ENCODE assay signal across 1 cellular context in the genomic region with DNA sequence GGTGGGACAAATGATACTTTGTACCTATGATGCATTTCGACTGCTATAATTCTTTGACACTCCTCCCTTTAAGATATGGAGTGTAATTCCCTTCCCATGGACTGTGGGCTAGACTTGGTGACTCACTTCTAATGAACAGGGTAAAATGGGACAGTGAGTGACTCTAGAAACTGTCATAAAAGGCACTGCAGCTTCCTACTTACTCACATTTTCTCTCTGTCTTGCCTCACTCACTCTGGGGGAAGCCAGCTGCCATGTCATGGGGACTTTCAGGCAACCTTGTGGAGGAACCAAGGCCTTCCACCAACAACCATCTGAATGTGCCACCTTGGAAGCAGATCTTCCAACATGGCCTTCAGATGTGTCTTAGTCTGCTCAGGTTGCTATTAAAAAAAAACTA.
TF ChIP-seq lines count a peak whose summit lies in the region.

No MANE protein-coding gene starts in this region.

TF ChIP-seq in HEK293, 187 proteins besides CTCF, POLR2A, EP300 and RAD21 (continued from another document):
- peak; percentile 69; the same call in 1 of the 2 replicates for TF ChIP-seq PRDM4 (tag by site-specific recombination; IDR thresholded peaks at IDR 0.05)
- no peak for TF ChIP-seq KLF8 (tag by site-specific recombination; IDR thresholded peaks at IDR 0.05)
- no peak for TF ChIP-seq ZNF837 (tag by site-specific recombination; IDR thresholded peaks at IDR 0.05)
- no peak for TF ChIP-seq INSM2 (tag by site-specific recombination; IDR thresholded peaks at IDR 0.05)
- TF ChIP-seq FEZF1 (tag by site-specific recombination; IDR thresholded peaks at IDR 0.05) = no peak
- TF ChIP-seq, protein P1, sequence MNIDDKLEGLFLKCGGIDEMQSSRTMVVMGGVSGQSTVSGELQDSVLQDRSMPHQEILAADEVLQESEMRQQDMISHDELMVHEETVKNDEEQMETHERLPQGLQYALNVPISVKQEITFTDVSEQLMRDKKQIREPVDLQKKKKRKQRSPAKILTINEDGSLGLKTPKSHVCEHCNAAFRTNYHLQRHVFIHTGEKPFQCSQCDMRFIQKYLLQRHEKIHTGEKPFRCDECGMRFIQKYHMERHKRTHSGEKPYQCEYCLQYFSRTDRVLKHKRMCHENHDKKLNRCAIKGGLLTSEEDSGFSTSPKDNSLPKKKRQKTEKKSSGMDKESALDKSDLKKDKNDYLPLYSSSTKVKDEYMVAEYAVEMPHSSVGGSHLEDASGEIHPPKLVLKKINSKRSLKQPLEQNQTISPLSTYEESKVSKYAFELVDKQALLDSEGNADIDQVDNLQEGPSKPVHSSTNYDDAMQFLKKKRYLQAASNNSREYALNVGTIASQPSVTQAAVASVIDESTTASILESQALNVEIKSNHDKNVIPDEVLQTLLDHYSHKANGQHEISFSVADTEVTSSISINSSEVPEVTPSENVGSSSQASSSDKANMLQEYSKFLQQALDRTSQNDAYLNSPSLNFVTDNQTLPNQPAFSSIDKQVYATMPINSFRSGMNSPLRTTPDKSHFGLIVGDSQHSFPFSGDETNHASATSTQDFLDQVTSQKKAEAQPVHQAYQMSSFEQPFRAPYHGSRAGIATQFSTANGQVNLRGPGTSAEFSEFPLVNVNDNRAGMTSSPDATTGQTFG (tag by site-specific recombination; IDR thresholded peaks at IDR 0.05; ENCODE audit: borderline replicate concordance) = no peak
